Comparison of ENCODE assay signal across 15 cellular contexts in the genomic region with DNA sequence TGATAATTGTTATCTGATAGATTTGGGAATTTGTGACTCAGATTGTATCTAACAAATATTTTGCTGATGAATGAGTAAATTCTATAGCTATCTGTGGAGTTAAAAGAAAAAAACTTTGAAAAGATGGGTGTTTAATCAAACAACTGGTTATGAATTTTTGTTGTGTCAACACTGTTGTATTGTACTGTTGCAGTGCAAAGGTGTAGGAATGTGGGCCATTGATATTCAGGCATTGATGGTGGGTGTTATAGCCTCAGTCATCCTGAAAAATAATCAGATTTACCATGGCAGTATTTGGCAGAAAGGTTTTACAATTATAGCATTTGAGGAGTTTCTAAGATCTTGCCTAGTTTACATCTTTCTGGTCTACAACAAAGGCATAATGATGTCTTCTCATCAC.
"Had no signal": no experiment of that assay in that cellular context is flagged by ENCODE, and none has a peak within 500 bp of the region (broad histone marks: within the 10 kb centered on the region; RNA-seq: fewer than 3 reads in every experiment).

No MANE protein-coding gene starts in this region.

- H3K4me1 Mint-ChIP-seq: nephron progenitor cell had no signal

- H3K27me3 ChIP-seq: foreskin keratinocyte, tibial nerve had no signal

- H3K36me3 Mint-ChIP-seq: stimulated activated effector memory CD8-positive, alpha-beta T cell treated with anti-CD3 and anti-CD28 coated beads, Interleukin-12 subunit alpha, Interleukin-12 subunit beta, amount 100 ng/mL, for 72 hours had no signal

- H3K27ac Mint-ChIP-seq: dendritic cell treated with granulocyte-macrophage colony-stimulating factor and Interleukin-4, amounts not matched to agents 40 ng/mL and 50 ng/mL, for 4 days; nephron progenitor cell; stimulated activated effector memory CD8-positive, alpha-beta T cell treated with anti-CD3 and anti-CD28 coated beads, Interleukin-12 subunit alpha, Interleukin-12 subunit beta, amount 100 ng/mL, for 72 hours had no signal

- ATAC-seq: foreskin keratinocyte; stimulated activated effector memory CD8-positive, alpha-beta T cell treated with anti-CD3 and anti-CD28 coated beads, Interleukin-12 subunit alpha, Interleukin-12 subunit beta, amount 100 ng/mL, for 72 hours had no signal

- H3K9me3 ChIP-seq: tibial nerve had no signal

- H3K27me3 Mint-ChIP-seq: dendritic cell treated with granulocyte-macrophage colony-stimulating factor and Interleukin-4, amounts not matched to agents 40 ng/mL and 50 ng/mL, for 4 days had no signal

- DNase-seq: activated CD4-positive, alpha-beta T cell treated with anti-CD3 and anti-CD28 coated beads for 1 hour; activated CD4-positive, alpha-beta T cell treated with anti-CD3 and anti-CD28 coated beads, Interleukin-2, amount 50 U/mL, for 4 hours; activated naive CD4-positive, alpha-beta T cell; activated T-cell treated with anti-CD3 and anti-CD28 coated beads for 4 hours; effector memory CD4-positive, alpha-beta T cell; foreskin keratinocyte; head of caudate nucleus; kidney glomerular epithelial cell; nephron progenitor cell; stimulated activated CD4-positive, alpha-beta T cell treated with anti-CD3 and anti-CD28 coated beads, Interleukin-12 subunit alpha, Interleukin-12 subunit beta, amount 100 ng/mL, for 4 hours; stimulated activated CD4-positive, alpha-beta T cell treated with anti-CD3 and anti-CD28 coated beads, Interleukin-2, amount 100 ng/mL, for 24 hours; T-helper 1 cell had no signal

- H3K4me3 Mint-ChIP-seq: dendritic cell treated with granulocyte-macrophage colony-stimulating factor and Interleukin-4, amounts not matched to agents 40 ng/mL and 50 ng/mL, for 4 days; nephron progenitor cell; stimulated activated effector memory CD8-positive, alpha-beta T cell treated with anti-CD3 and anti-CD28 coated beads, Interleukin-12 subunit alpha, Interleukin-12 subunit beta, amount 100 ng/mL, for 72 hours had no signal

- H3K9me3 Mint-ChIP-seq: dendritic cell treated with granulocyte-macrophage colony-stimulating factor and Interleukin-4, amounts not matched to agents 40 ng/mL and 50 ng/mL, for 4 days; nephron progenitor cell; stimulated activated effector memory CD8-positive, alpha-beta T cell treated with anti-CD3 and anti-CD28 coated beads, Interleukin-12 subunit alpha, Interleukin-12 subunit beta, amount 100 ng/mL, for 72 hours had no signal

- H3K4me3 ChIP-seq: tibial nerve had no signal

- H3K27ac ChIP-seq: foreskin keratinocyte, tibial nerve had no signal
